In genomic region chr4:38902695-38903094, GRCh38 we compare ENCODE assay signal across 1 cellular context.
TF ChIP-seq lines count a peak whose summit lies in the region.

No MANE protein-coding gene starts in this region.

TF ChIP-seq in GM23338, 12 proteins besides CTCF, POLR2A, EP300 and RAD21 (continued from another document):
- TF ChIP-seq REST (IDR thresholded peaks at IDR 0.05; ENCODE audit: unreplicated experiment): no peak
- TF ChIP-seq CREB1 (CRISPR knock-in tag; IDR thresholded peaks at IDR 0.05; ENCODE audit: low read depth): no peak
- no peak for TF ChIP-seq JUNB (IDR thresholded peaks at IDR 0.05; ENCODE audit: unreplicated experiment)
- TF ChIP-seq EZH2 (IDR thresholded peaks at IDR 0.05; ENCODE audit: low read depth, unreplicated experiment): no peak
- TF ChIP-seq ZNF114 (CRISPR knock-in tag; IDR thresholded peaks at IDR 0.05): no peak
- no peak for TF ChIP-seq POLR2AphosphoS5 (IDR thresholded peaks at IDR 0.05; ENCODE audit: low read depth)
- no peak for TF ChIP-seq EZH2phosphoT487 (IDR thresholded peaks at IDR 0.05; ENCODE audit: unreplicated experiment)
